8 cellular contexts compared by ENCODE assay signal in the genomic region with DNA sequence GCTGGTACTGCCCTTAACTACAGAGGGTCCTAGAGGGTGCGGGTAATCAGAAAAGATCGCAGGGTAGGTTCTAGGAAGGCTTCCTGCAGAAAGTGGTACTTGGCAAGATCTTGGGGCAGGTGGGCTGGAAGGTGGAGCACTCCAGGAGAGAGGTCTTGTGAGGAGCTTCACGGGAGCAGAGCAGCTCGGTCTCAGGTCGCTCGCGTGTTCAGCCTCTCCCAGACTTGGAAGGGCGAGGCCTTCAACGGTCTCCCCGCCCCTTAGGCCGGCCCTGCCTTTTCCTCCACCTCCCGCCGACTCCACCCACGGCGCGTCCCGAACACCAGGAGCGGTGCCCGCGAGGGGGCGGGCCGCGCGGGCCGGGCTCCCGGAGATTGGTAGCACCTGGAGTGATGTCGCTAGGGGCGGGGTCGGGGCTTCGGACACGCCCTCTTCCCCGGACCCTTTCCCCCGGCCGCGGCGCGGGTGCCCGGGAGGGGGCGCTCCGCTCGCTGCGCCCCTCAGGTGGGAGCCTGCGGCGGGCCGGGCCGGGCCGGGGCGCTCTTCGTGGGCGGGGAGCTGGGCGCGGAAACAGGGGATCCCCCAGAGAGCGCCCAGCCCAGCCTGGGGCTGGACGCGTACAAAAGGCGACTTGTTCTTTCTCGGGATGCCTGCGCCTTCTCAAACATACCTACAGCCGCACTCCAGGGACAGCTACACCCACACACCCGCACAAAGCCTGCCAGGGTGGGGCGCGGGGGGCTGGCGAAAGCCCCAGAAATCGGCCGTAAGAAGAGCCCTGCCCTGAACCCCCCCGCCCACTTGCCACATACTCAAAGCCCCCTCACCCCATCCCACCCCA. TPM values are rescaled to one million over a fixed set of nuclear protein-coding genes. Genes with fewer than 3 reads are reported as not detected.
A peak's percentile ranks its signal among the peaks of the same experiment; 100 is the strongest.
DNase-seq lines count a peak whose midpoint lies in the region; ATAC-seq and TF ChIP-seq lines count a peak whose summit lies in the region.

No MANE protein-coding gene starts in this region.

- 7 to 16% methylated on average over 27 to 66 of the region's 66 CpGs for WGBS in GM23248 (ENCODE audit: low coverage in 1 of 2, low lambda C conversion rate in 2 of 2, missing lambda C conversion rate in 2 of 2), 2 experiments
- WGBS in heart right ventricle, 2 donors, result 5% methylated on average over 63 to 66 of the region's 66 CpGs

- TF ChIP-seq POLR2A in vagina (IDR thresholded peaks at IDR 0.05), result peak in 1 of 2 donors; percentile 66

- H3K27me3 ChIP-seq in GM23248 (replicated peaks; ENCODE audit: insufficient read depth) (no peaks in the 10 kb centered on the region), adipocyte (replicated peaks; ENCODE audit: control insufficient read depth, insufficient read depth, low read length) (no peaks in the 10 kb centered on the region), heart right ventricle (no peaks in the 10 kb centered on the region), vagina (no peaks in the 10 kb centered on the region)

- H3K4me3 ChIP-seq in GM23248, result peak overlapping the region; percentile 57
- H3K4me3 ChIP-seq in adipocyte (ENCODE audit: low read length), result peak overlapping the region; percentile 49
- peak overlapping the region in 9 of 10 donors; percentile 21 to 50 (median 41) for H3K4me3 ChIP-seq in heart right ventricle
- H3K4me3 ChIP-seq in vagina, result peak overlapping the region; percentile 33 to 44

- intact Hi-C loops in heart right ventricle (cut with DNase I), result loop anchor here in 2 of 10 donors (1.0 to 5.0 kb wide), 3 partner anchors 32 to 49 kb away; a partner anchor contains a TSS
- intact Hi-C loops in vagina (cut with DNase I), result loop anchor here (5.0 kb wide), 1 partner anchor 41 kb away; no protein-coding TSS in a partner anchor

- peaks cover 10% of the 10 kb centered on the region for H3F3A ChIP-seq in GM23248 (ENCODE audit: insufficient read depth)

- H3K9me2 ChIP-seq in GM23248 (ENCODE audit: insufficient read depth), result no peaks in the 10 kb centered on the region

- H3K27ac ChIP-seq in GM23248 (peak overlapping the region; percentile 27), heart right ventricle (peak overlapping the region; percentile 48 to 98 (median 93)), vagina (peak overlapping the region; percentile 96)

- H3K36me3 ChIP-seq in GM23248 (ENCODE audit: low read depth) (no peaks in the 10 kb centered on the region), adipocyte (ENCODE audit: control insufficient read depth, insufficient read depth, low read length, severe bottlenecking) (no peaks in the 10 kb centered on the region), heart right ventricle (peaks cover 0 to 4% (median 0%) of the 10 kb centered on the region in 9 donors), vagina (no peaks in the 10 kb centered on the region)

- H3K9ac ChIP-seq in GM23248 (peak overlapping the region; percentile 53), adipocyte (ENCODE audit: low read length) (peak overlapping the region; percentile 30)

- peak overlapping the region; percentile 44 for H3K4me2 ChIP-seq in GM23248 (ENCODE audit: unreplicated experiment)

- ATAC-seq in heart right ventricle, result peak; percentile 78 to 85 (median 82)

- in situ Hi-C loops in GM23248 (cut with MboI), result no loop called here

- peaks cover 89% of the 10 kb centered on the region for H3K79me2 ChIP-seq in GM23248 (ENCODE audit: insufficient read depth)

- H3K9me3 ChIP-seq in GM23248 (ENCODE audit: low read depth), result no peaks in the 10 kb centered on the region
- no peaks in the 10 kb centered on the region for H3K9me3 ChIP-seq in adipocyte (ENCODE audit: control insufficient read depth, low read length)
- no peaks in the 10 kb centered on the region for H3K9me3 ChIP-seq in heart right ventricle
- H3K9me3 ChIP-seq in vagina, result no peaks in the 10 kb centered on the region

- H2AFZ ChIP-seq in GM23248, result no peak overlapping the region

- H4K20me1 ChIP-seq in GM23248 (ENCODE audit: insufficient read depth), result no peaks in the 10 kb centered on the region

- H3K4me1 ChIP-seq in GM23248 (ENCODE audit: insufficient read depth) (peaks cover 39% of the 10 kb centered on the region), adipocyte (ENCODE audit: control insufficient read depth, insufficient read depth, low read length) (peaks cover 72% of the 10 kb centered on the region), heart right ventricle (peaks cover 63 to 100% (median 95%) of the 10 kb centered on the region in 9 donors), vagina (peaks cover 97% of the 10 kb centered on the region)

- peak; percentile 95 for DNase-seq in EL
- peak; percentile 90 for DNase-seq in GM23248
- peak; percentile 64 for DNase-seq in LHCN-M2 (ENCODE audit: low read depth)
- peak; percentile 92 for DNase-seq in SW480 (ENCODE audit: low spot score)
- DNase-seq in adipocyte (ENCODE audit: low read depth), result peak; percentile 91
- peak; percentile 94 to 95 for DNase-seq in heart right ventricle
- DNase-seq in putamen (ENCODE audit: low spot score), result peak; percentile 51
- DNase-seq in vagina (ENCODE audit: extremely low spot score in 2 of 2), result peak; percentile 96 to 98

- TF ChIP-seq CTCF in heart right ventricle (IDR thresholded peaks at IDR 0.05) (peak; percentile 65 to 90 (median 76)), vagina (IDR thresholded peaks at IDR 0.05) (peak; percentile 54 to 71 (median 60))

RNA-seq across cellular contexts. Expression of a gene that starts 35.5 kb away (rescaled TPM):
- total RNA-seq in GM23248 (2014; rRNA removed; shearing (Covaris generic)), result 5.3 and 5.8 TPM in 2 replicates
- 3.9 and 4.5 TPM in 2 replicates for polyA plus RNA-seq in GM23248 (2016; fragmentation: Nextera tagmentation; extraction: Ambion mirVana)
- total RNA-seq in LHCN-M2 (2014; rRNA removed), result 33.5 and 40.4 TPM in 2 replicates
- polyA plus RNA-seq in LHCN-M2 (2012), result 37.3 TPM
- 10 to 100 TPM; 32.2 to 53.1 (median 42.9) TPM for total RNA-seq in heart right ventricle
- 10 to 100 TPM; 17.0 to 33.7 TPM for polyA plus RNA-seq in heart right ventricle
- 62.4 TPM for total RNA-seq in vagina

Comparison
In these comparisons a context has a peak if more than half of its experiments do, and no peak if none do; other contexts are left out.
1. Peak in every context shown above with its lines: DNase-seq, ATAC-seq, H3K4me3 ChIP-seq and H3K27ac ChIP-seq.
2. H3K27ac ChIP-seq: peak in every context shown above with its lines; median percentile 96 in vagina; 93 in heart right ventricle; 27 in GM23248.